11 cellular contexts compared by ENCODE assay signal in genomic region chr19:40278361-40279045, GRCh38. TPM values are rescaled to one million over a fixed set of nuclear protein-coding genes. Genes with fewer than 3 reads are reported as not detected.
DNase-seq lines count a peak whose midpoint lies in the region; ATAC-seq, FAIRE-seq and TF ChIP-seq lines count a peak whose summit lies in the region.
"Had no signal": no experiment of that assay in that cellular context is flagged by ENCODE, and none has a peak within 500 bp of the region (broad histone marks: within the 10 kb centered on the region; RNA-seq: fewer than 3 reads in every experiment).

No MANE protein-coding gene starts in this region.

- ATAC-seq in GM19035 (IDR thresholded peaks at IDR 0.05; ENCODE audit: unreplicated experiment): no peak

- H3K18ac ChIP-seq in neuronal stem cell (ENCODE audit: low read length): no peak overlapping the region

- WGBS in spleen, 5 donors: 66 to 81% (median 77%) methylated on average over 8 to 16 of the region's 16 CpGs
- no CpG with 5 or more reads among the region's 16 CpGs for WGBS in neuronal stem cell (ENCODE audit: extremely low coverage in 2 of 2, insufficient read length in 2 of 2, insufficient replicate concordance in 1 of 2), 2 donors

- H3K27ac ChIP-seq in caudate nucleus (ENCODE audit: low read depth, low read length) (peak overlapping the region; percentile 44), spleen (peak overlapping the region in 6 of 8 donors; percentile 15 to 99 (median 78)), neuronal stem cell (replicated peaks; ENCODE audit: low read length) (no peak overlapping the region)
- H3K27ac ChIP-seq: neutrophil had no signal

- no peak for FAIRE-seq in GM12892 (lab: Jason Lieb, UNC)
- FAIRE-seq: RCC 7860, TTC549 had no signal

- H3K4me3 ChIP-seq in spleen: peak overlapping the region in 2 of 8 donors; percentile 4 to 11
- no peak overlapping the region for H3K4me3 ChIP-seq in neuronal stem cell (ENCODE audit: low read length in 2 of 2)

- no peak overlapping the region for H3K4me2 ChIP-seq in neuronal stem cell (ENCODE audit: insufficient read depth, low read length, poor library complexity, severe bottlenecking)

- H3K14ac ChIP-seq in neuronal stem cell (ENCODE audit: low read length): no peak overlapping the region

- H3K4me1 ChIP-seq in spleen (peaks cover 48 to 99% (median 93%) of the 10 kb centered on the region in 6 donors), neuronal stem cell (ENCODE audit: control insufficient read depth in 2 of 2, insufficient read depth in 1 of 2, low read depth in 1 of 2, low read length in 2 of 2) (peaks cover 3 to 13% of the 10 kb centered on the region in 2 donors)

- H4K8ac ChIP-seq in neuronal stem cell (ENCODE audit: low read depth, low read length): no peak overlapping the region

- peaks cover 36% of the 10 kb centered on the region for H3K79me1 ChIP-seq in neuronal stem cell (ENCODE audit: low read depth, low read length)

- H3K9ac ChIP-seq in neuronal stem cell (ENCODE audit: low read depth, low read length, poor library complexity): no peak overlapping the region

- no peaks in the 10 kb centered on the region for H3K9me3 ChIP-seq in spleen
- H3K9me3 ChIP-seq in neuronal stem cell (replicated peaks in 1 of 2; ENCODE audit: control insufficient read depth in 2 of 2, insufficient read depth in 1 of 2, low read depth in 1 of 2, low read length in 2 of 2): no peaks in the 10 kb centered on the region
- H3K9me3 ChIP-seq: neutrophil had no signal

- no peak overlapping the region for H2BK15ac ChIP-seq in neuronal stem cell (ENCODE audit: low read length)

- DNase-seq in GM03348 (ENCODE audit: low spot score) (peak; percentile 49), caudate nucleus (lab: John Stamatoyannopoulos, UW) (no peak), left kidney (ENCODE audit: low read depth, low spot score) (peak; percentile 62), spleen (peak; percentile 54), nucleus accumbens (lab: John Stamatoyannopoulos, UW) (no peak), neuronal stem cell (ENCODE audit: low spot score) (no peak), GM12892 (ENCODE audit: insufficient read length) (no peak)

- no peak overlapping the region for H2AFZ ChIP-seq in neuronal stem cell (ENCODE audit: low read length)

- no peak overlapping the region for H4K91ac ChIP-seq in neuronal stem cell (ENCODE audit: low read depth, low read length, poor library complexity)

- no peak for TF ChIP-seq CTCF in spleen (IDR thresholded peaks at IDR 0.05 in 8 of 11, conservative IDR thresholded peaks at IDR 0.05 in 3 of 11)

- no peak overlapping the region for H2AK5ac ChIP-seq in neuronal stem cell (ENCODE audit: low read depth, low read length)

- H3K27me3 ChIP-seq in spleen (replicated peaks in 1 of 7) (no peaks in the 10 kb centered on the region), neuronal stem cell (ENCODE audit: control insufficient read depth in 3 of 3, insufficient read depth in 3 of 3, low read depth in 1 of 3, low read length in 3 of 3) (no peaks in the 10 kb centered on the region)
- H3K27me3 ChIP-seq: neutrophil had no signal

- no peak overlapping the region for H2BK12ac ChIP-seq in neuronal stem cell (ENCODE audit: low read length)

- H2BK5ac ChIP-seq in neuronal stem cell (ENCODE audit: low read length): no peak overlapping the region

- H3K36me3 ChIP-seq in spleen (peaks cover 0 to 21% (median 0%) of the 10 kb centered on the region in 6 donors), neuronal stem cell (replicated peaks in 1 of 2; ENCODE audit: control insufficient read depth in 2 of 2, insufficient read depth in 2 of 2, low read length in 2 of 2) (peaks cover 4 to 13% of the 10 kb centered on the region in 2 donors)

- intact Hi-C loops in spleen (cut with DNase I; ENCODE audit: low total_unique reads): no loop called here

- no peak overlapping the region for H2BK120ac ChIP-seq in neuronal stem cell (ENCODE audit: low read depth, low read length)

- H3K4ac ChIP-seq in neuronal stem cell (ENCODE audit: low read length): no peak overlapping the region

- TF ChIP-seq POLR2A in spleen (IDR thresholded peaks at IDR 0.05) (no peak), GM12892 (IDR thresholded peaks at IDR 0.05; ENCODE audit: low read depth, low read length) (no peak)

- no peak overlapping the region for H3K23ac ChIP-seq in neuronal stem cell (ENCODE audit: low read depth, low read length, poor library complexity)

RNA-seq across cellular contexts. Expression of gene AKT2, which starts 6.6 kb away (rescaled TPM):
- 100 to 1,000 TPM in 4 of 7 donors, 10 to 100 TPM in 3; 95.1 to 134 (median 112) TPM for total RNA-seq in spleen
- 10 to 100 TPM; 28.8 to 75.7 (median 37.1) TPM for polyA plus RNA-seq in spleen
- 104 TPM for polyA plus RNA-seq in neuronal stem cell (2013, experiment 1 of 2)
- polyA plus RNA-seq in neuronal stem cell (2013, experiment 2 of 2): 107 TPM
- 78.2 TPM for polyA plus RNA-seq in GM12892 (2012; ENCODE audit: missing spikeins)

RNA-seq across cellular contexts. Expression of gene CCNP, which starts 52.0 kb away (rescaled TPM):
- total RNA-seq in spleen: under 1 TPM in 2 of 7 donors, not detected in 5; 0.43 to 0.47 TPM
- under 1 TPM; 0.18 to 0.43 (median 0.26) TPM for polyA plus RNA-seq in spleen
- polyA plus RNA-seq in neuronal stem cell (2013, experiment 1 of 2): 0.66 TPM
- polyA plus RNA-seq in neuronal stem cell (2013, experiment 2 of 2): 0.69 TPM
- not detected for polyA plus RNA-seq in GM12892 (2012; ENCODE audit: missing spikeins)

Comparison
In these comparisons a context has a peak if more than half of its experiments do, and no peak if none do; other contexts are left out.
1. DNase-seq: peak in GM03348 (single experiment), left kidney (single experiment) and spleen (single experiment); none in caudate nucleus (0 of 61), nucleus accumbens (0 of 56), neuronal stem cell (single experiment) and GM12892 (single experiment).